12 cellular contexts compared by ENCODE assay signal in the genomic region with DNA sequence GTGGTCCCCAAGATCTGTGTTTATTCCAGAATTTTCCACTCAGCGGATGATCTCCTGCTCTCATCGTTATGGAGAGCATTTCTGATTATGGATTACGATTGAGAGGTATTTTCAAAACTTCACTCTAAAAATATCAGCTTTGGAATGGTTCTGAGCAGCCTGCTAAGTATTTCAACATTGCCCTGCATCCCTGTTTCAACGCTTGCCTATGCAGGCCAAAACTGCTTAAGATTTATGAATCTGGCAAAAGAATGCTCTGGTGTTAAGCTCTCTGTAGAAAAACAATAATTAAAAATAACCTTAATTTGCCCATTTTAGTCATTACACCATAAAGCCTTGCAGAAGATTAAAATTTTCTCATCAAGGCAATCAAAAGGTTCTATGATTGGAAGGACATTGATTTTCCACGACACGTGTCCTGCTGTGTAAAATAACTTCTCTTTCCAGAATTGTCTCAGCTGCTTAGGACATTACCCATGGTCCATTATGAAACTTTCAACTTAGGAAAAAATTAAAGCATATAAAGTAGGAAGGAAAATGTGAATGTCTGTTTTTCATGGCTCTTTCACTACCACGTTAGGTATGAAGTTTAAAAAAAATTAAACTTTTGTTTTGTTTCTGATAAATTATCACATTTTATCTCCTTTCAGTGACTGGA.
A peak's percentile ranks its signal among the peaks of the same experiment; 100 is the strongest.
DNase-seq lines count a peak whose midpoint lies in the region; TF ChIP-seq lines count a peak whose summit lies in the region.
"Had no signal": no experiment of that assay in that cellular context is flagged by ENCODE, and none has a peak within 500 bp of the region (broad histone marks: within the 10 kb centered on the region; RNA-seq: fewer than 3 reads in every experiment).

No MANE protein-coding gene starts in this region.

- TF ChIP-seq CTCF in fibroblast of the aortic adventitia (IDR thresholded peaks at IDR 0.05; ENCODE audit: insufficient read depth, low read length) (no peak), tibial artery (IDR thresholded peaks at IDR 0.05) (no peak)

- H3K27me3 ChIP-seq in tibial artery = no peaks in the 10 kb centered on the region

- H3K4me1 ChIP-seq in tibial artery = peaks cover 0 to 36% (median 11%) of the 10 kb centered on the region in 4 donors
- H3K4me1 ChIP-seq: A549 had no signal

- DNase-seq in fibroblast of the aortic adventitia (ENCODE audit: low read depth) = peak; percentile 44
- peak; percentile 7 for DNase-seq in posterior vena cava (ENCODE audit: low spot score)
- no peak for DNase-seq in tibial artery
- DNase-seq in epidermal melanocyte (ENCODE audit: insufficient read length, low spot score) = no peak
- DNase-seq in SKM-1 (lab: John Stamatoyannopoulos, UW; ENCODE audit: unreplicated experiment) = no peak
- no peak for DNase-seq in DMS79 treated with DMSO at 0.1 percent for 48 hours (lab: John Stamatoyannopoulos, UW)
- DNase-seq: CD8-positive, alpha-beta memory T cell; DMS53; HCEC 1CT; HFFc6 had no signal

- no peaks in the 10 kb centered on the region for H3K9me3 ChIP-seq in tibial artery
- H3K9me3 ChIP-seq: A549 had no signal

- H3K27ac ChIP-seq in tibial artery = peak overlapping the region; percentile 51 to 68
- H3K27ac ChIP-seq: A549 had no signal

- H3K4me3 ChIP-seq in fibroblast of the aortic adventitia (ENCODE audit: low read depth, low read length) = no peak overlapping the region
- no peak overlapping the region for H3K4me3 ChIP-seq in tibial artery
- H3K4me3 ChIP-seq: A549, GM12878 had no signal

- no peaks in the 10 kb centered on the region for H3K36me3 ChIP-seq in tibial artery

- intact Hi-C loops in posterior vena cava (cut with DNase I) = loop anchor here in 1 of 2 donors (10.0 kb wide), 1 partner anchor 155 kb away; no protein-coding TSS in a partner anchor
- intact Hi-C loops in tibial artery (cut with DNase I; ENCODE audit: low total_unique reads) = no loop called here

Comparison
In these comparisons a context has a peak if more than half of its experiments do, and no peak if none do; other contexts are left out.
1. DNase-seq: peak in fibroblast of the aortic adventitia (single experiment) and posterior vena cava (single experiment); none in tibial artery (0 of 2), epidermal melanocyte (single experiment), SKM-1 (single experiment) and DMS79 treated with DMSO at 0.1 percent for 48 hours (single experiment).